ENCODE assay signal across 2 cellular contexts in the genomic region with DNA sequence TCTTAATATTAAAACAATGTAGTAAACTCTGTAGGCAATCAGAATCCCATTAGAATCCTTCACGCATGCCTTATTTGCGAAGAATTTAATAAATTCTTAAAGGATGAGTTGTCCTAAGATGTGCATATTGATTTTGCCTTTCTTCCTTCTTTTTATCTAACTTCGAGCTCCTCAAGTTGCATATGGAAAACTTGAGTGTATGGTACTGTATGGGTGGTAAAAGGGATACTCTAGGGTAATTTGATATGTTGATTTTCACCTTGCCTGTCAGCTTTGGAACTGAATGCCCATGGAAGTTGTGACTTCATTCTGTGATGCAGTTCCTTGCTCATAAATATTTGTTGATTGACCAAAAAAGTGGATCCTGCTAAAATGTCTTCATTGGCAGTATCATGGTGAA.
TF ChIP-seq lines count a peak whose summit lies in the region.

No MANE protein-coding gene starts in this region.

TF ChIP-seq in GM23338, 12 proteins besides CTCF, POLR2A, EP300 and RAD21 (continued from another document):
- TF ChIP-seq, protein P1, sequence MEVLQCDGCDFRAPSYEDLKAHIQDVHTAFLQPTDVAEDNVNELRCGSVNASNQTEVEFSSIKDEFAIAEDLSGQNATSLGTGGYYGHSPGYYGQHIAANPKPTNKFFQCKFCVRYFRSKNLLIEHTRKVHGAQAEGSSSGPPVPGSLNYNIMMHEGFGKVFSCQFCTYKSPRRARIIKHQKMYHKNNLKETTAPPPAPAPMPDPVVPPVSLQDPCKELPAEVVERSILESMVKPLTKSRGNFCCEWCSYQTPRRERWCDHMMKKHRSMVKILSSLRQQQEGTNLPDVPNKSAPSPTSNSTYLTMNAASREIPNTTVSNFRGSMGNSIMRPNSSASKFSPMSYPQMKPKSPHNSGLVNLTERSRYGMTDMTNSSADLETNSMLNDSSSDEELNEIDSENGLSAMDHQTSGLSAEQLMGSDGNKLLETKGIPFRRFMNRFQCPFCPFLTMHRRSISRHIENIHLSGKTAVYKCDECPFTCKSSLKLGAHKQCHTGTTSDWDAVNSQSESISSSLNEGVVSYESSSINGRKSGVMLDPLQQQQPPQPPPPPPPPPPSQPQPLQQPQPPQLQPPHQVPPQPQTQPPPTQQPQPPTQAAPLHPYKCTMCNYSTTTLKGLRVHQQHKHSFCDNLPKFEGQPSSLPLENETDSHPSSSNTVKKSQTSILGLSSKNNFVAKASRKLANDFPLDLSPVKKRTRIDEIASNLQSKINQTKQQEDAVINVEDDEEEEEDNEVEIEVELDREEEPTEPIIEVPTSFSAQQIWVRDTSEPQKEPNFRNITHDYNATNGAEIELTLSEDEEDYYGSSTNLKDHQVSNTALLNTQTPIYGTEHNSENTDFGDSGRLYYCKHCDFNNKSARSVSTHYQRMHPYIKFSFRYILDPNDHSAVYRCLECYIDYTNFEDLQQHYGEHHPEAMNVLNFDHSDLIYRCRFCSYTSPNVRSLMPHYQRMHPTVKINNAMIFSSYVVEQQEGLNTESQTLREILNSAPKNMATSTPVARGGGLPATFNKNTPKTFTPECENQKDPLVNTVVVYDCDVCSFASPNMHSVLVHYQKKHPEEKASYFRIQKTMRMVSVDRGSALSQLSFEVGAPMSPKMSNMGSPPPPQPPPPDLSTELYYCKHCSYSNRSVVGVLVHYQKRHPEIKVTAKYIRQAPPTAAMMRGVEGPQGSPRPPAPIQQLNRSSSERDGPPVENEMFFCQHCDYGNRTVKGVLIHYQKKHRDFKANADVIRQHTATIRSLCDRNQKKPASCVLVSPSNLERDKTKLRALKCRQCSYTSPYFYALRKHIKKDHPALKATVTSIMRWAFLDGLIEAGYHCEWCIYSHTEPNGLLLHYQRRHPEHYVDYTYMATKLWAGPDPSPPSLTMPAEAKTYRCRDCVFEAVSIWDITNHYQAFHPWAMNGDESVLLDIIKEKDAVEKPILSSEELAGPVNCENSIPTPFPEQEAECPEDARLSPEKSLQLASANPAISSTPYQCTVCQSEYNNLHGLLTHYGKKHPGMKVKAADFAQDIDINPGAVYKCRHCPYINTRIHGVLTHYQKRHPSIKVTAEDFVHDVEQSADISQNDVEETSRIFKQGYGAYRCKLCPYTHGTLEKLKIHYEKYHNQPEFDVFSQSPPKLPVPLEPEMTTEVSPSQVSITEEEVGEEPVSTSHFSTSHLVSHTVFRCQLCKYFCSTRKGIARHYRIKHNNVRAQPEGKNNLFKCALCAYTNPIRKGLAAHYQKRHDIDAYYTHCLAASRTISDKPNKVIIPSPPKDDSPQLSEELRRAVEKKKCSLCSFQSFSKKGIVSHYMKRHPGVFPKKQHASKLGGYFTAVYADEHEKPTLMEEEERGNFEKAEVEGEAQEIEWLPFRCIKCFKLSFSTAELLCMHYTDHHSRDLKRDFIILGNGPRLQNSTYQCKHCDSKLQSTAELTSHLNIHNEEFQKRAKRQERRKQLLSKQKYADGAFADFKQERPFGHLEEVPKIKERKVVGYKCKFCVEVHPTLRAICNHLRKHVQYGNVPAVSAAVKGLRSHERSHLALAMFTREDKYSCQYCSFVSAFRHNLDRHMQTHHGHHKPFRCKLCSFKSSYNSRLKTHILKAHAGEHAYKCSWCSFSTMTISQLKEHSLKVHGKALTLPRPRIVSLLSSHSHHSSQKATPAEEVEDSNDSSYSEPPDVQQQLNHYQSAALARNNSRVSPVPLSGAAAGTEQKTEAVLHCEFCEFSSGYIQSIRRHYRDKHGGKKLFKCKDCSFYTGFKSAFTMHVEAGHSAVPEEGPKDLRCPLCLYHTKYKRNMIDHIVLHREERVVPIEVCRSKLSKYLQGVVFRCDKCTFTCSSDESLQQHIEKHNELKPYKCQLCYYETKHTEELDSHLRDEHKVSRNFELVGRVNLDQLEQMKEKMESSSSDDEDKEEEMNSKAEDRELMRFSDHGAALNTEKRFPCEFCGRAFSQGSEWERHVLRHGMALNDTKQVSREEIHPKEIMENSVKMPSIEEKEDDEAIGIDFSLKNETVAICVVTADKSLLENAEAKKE (CRISPR knock-in tag; IDR thresholded peaks at IDR 0.05), result no peak
- TF ChIP-seq ZNF114 (CRISPR knock-in tag; IDR thresholded peaks at IDR 0.05), result no peak
- no peak for TF ChIP-seq JUNB (IDR thresholded peaks at IDR 0.05; ENCODE audit: unreplicated experiment)
- no peak for TF ChIP-seq STAT1 (IDR thresholded peaks at IDR 0.05; ENCODE audit: unreplicated experiment)
- TF ChIP-seq ZNF331 (CRISPR knock-in tag; IDR thresholded peaks at IDR 0.05; ENCODE audit: low read depth), result no peak
- TF ChIP-seq EZH2phosphoT487 (IDR thresholded peaks at IDR 0.05; ENCODE audit: unreplicated experiment), result no peak
- TF ChIP-seq ETS1 (IDR thresholded peaks at IDR 0.05), result no peak
- TF ChIP-seq POLR2AphosphoS5 (IDR thresholded peaks at IDR 0.05; ENCODE audit: low read depth), result no peak
- no peak for TF ChIP-seq CREB1 (CRISPR knock-in tag; IDR thresholded peaks at IDR 0.05; ENCODE audit: low read depth)
- TF ChIP-seq REST (IDR thresholded peaks at IDR 0.05; ENCODE audit: unreplicated experiment), result no peak

TF ChIP-seq in HEK293, 187 proteins besides CTCF, POLR2A, EP300 and RAD21 (continued from another document):
- TF ChIP-seq ZNF843 (tag by site-specific recombination; IDR thresholded peaks at IDR 0.05), result 0 out of 2 replicates have a peak, but pooled peaks have one; percentile 21
- TF ChIP-seq, protein P2, sequence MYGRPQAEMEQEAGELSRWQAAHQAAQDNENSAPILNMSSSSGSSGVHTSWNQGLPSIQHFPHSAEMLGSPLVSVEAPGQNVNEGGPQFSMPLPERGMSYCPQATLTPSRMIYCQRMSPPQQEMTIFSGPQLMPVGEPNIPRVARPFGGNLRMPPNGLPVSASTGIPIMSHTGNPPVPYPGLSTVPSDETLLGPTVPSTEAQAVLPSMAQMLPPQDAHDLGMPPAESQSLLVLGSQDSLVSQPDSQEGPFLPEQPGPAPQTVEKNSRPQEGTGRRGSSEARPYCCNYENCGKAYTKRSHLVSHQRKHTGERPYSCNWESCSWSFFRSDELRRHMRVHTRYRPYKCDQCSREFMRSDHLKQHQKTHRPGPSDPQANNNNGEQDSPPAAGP (tag by site-specific recombination; IDR thresholded peaks at IDR 0.05), result no peak
